Comparison of ENCODE assay signal across 2 cellular contexts in the genomic region with DNA sequence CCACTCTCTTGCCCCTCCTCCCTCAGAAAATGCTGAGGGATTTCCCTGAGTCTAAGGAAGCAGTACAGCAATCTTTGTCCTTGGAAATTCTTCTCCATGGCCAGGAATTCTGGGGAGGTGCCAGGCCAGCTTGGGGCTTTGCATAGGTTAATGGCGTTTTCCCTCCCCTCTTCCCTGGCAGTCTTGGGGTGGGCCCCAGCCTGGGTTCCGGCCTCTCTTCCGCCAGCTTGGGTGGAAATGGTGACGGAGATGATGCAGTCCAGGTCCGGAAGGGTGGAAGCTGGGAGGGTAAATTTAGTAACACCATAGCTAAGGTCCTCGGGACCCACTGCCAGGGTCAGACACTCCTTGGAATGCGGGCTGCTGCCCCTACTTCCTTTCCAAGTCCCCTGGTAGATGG.
A peak's percentile ranks its signal among the peaks of the same experiment; 100 is the strongest.
TF ChIP-seq lines count a peak whose summit lies in the region.

No MANE protein-coding gene starts in this region.

TF ChIP-seq in liver, 16 proteins besides CTCF, POLR2A, EP300 and RAD21:
- TF ChIP-seq GABPA (IDR thresholded peaks at IDR 0.05 in 1 of 2, conservative IDR thresholded peaks at IDR 0.05 in 1 of 2): peak; percentile 38 to 59
- TF ChIP-seq, protein P1, sequence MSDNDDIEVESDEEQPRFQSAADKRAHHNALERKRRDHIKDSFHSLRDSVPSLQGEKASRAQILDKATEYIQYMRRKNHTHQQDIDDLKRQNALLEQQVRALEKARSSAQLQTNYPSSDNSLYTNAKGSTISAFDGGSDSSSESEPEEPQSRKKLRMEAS (IDR thresholded peaks at IDR 0.05): no peak
- peak; percentile 91 for TF ChIP-seq NR2F2 (IDR thresholded peaks at IDR 0.05)
- TF ChIP-seq FOXA1 (IDR thresholded peaks at IDR 0.05): no peak

TF ChIP-seq in HepG2, 621 proteins besides CTCF, POLR2A, EP300 and RAD21:
- TF ChIP-seq ATF7-NPFF (CRISPR knock-in tag; IDR thresholded peaks at IDR 0.05; ENCODE audit: low read depth) (no peak), ZNF367 (CRISPR knock-in tag; IDR thresholded peaks at IDR 0.05; ENCODE audit: borderline replicate concordance) (no peak), ZFX (CRISPR knock-in tag; IDR thresholded peaks at IDR 0.05; ENCODE audit: low read depth) (no peak), SRSF9 (IDR thresholded peaks at IDR 0.05; ENCODE audit: borderline replicate concordance, insufficient read depth, low read depth, low read length, poor library complexity, severe bottlenecking) (no peak), ZNF263 (CRISPR knock-in tag; IDR thresholded peaks at IDR 0.05) (no peak), ZNF850 (CRISPR knock-in tag; conservative IDR thresholded peaks at IDR 0.05) (no peak), MTF2 (CRISPR knock-in tag; IDR thresholded peaks at IDR 0.05; ENCODE audit: borderline replicate concordance) (no peak)
